9 cellular contexts compared by ENCODE assay signal in the genomic region with DNA sequence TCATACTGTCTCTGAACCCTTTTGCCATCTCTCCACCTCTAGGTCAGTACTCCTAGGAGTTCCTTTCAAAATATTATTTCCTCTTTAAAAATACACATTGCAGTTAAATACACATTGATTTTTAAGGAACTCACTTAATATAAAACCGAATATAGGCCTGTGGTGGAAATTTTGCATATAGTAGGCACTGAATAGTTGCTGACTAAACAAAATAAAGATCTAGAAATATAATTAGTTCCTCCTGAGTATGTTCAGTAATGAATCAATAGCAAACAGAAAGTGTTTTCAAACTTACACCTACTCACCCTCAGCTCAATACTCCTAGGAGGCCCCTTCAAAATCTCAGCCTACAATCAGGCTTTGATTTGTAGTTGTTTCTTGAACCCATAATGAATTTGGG.
"Had no signal": no experiment of that assay in that cellular context is flagged by ENCODE, and none has a peak within 500 bp of the region (broad histone marks: within the 10 kb centered on the region; RNA-seq: fewer than 3 reads in every experiment).

No MANE protein-coding gene starts in this region.

- H3K4me3 Mint-ChIP-seq: GM23338, H9 had no signal

- ATAC-seq: GM23338 had no signal

- H3K27ac ChIP-seq: KMS-11 had no signal

- H3K27ac Mint-ChIP-seq: GM23338, H9 had no signal

- FAIRE-seq: H1, H54, HTR-8/SVneo had no signal

- DNase-seq: H9, HCEC 1CT, Karpas-422, KBM-7 had no signal

- H2AFZ ChIP-seq: GM23338 had no signal

- H3K4me3 ChIP-seq: GM23338 had no signal

- H3K9me3 Mint-ChIP-seq: GM23338, H9 had no signal

- H3K4me2 ChIP-seq: GM23338, KMS-11 had no signal

- H3K9ac ChIP-seq: KMS-11 had no signal
